ENCODE assay signal across 23 cellular contexts in genomic region chrX:129649268-129650182, GRCh38. TPM values are rescaled to one million over a fixed set of nuclear protein-coding genes. Genes with fewer than 3 reads are reported as not detected.
DNase-seq lines count a peak whose midpoint lies in the region; ATAC-seq and TF ChIP-seq lines count a peak whose summit lies in the region.
"Had no signal": no experiment of that assay in that cellular context is flagged by ENCODE, and none has a peak within 500 bp of the region (broad histone marks: within the 10 kb centered on the region; RNA-seq: fewer than 3 reads in every experiment).

No MANE protein-coding gene starts in this region.

- H3K4me1 Mint-ChIP-seq in H9 = peaks cover 6 to 24% of the 10 kb centered on the region in 2 experiments; a peak in 3 of 4 replicates

- intact Hi-C loops in vagina (cut with DNase I) = no loop called here

- TF ChIP-seq POLR2A in vagina (IDR thresholded peaks at IDR 0.05) = no peak

- H3K79me1 ChIP-seq in H9 (ENCODE audit: insufficient read depth, low read depth, low read length, poor library complexity, severe bottlenecking) = no peaks in the 10 kb centered on the region

- H3K4me3 Mint-ChIP-seq in H9 = no peak overlapping the region; a peak in 1 of 5 replicates
- H3K4me3 Mint-ChIP-seq: activated CD4-positive, alpha-beta memory T cell treated with anti-CD3 and anti-CD28 coated beads, Interleukin-2, amount 10 ng/mL, durations not matched to agents 7 days and 5 days; CD8-positive, alpha-beta memory T cell; neural progenitor cell; stimulated activated memory B cell treated with anti-CD40 and anti-IgM and Interleukin-4, amounts not matched to agents 10 μg/mL and 1 μg/mL and 100 μg/mL, for 72 hours had no signal

- no peak overlapping the region for H4K5ac ChIP-seq in H9 (ENCODE audit: insufficient read length, low read depth, low read length)

- H3T11ph ChIP-seq in H9 (ENCODE audit: low read length) = no peak overlapping the region

- no peak overlapping the region for H3K9ac ChIP-seq in H9 (ENCODE audit: extremely low read depth, insufficient read length, low read length)
- H3K9ac ChIP-seq: neural progenitor cell had no signal

- WGBS in H9 (ENCODE audit: extremely low coverage, insufficient read length, low lambda C conversion rate) = no CpG with 5 or more reads among the region's 9 CpGs

- no peaks in the 10 kb centered on the region for H3K79me2 ChIP-seq in H9 (ENCODE audit: insufficient read depth, low read length)

- ATAC-seq in GM18868 (IDR thresholded peaks at IDR 0.05; ENCODE audit: unreplicated experiment) = no peak
- ATAC-seq: activated CD4-positive, CD25-positive, alpha-beta regulatory T cell treated with anti-CD3 and anti-CD28 coated beads, Interleukin-2, amount 50 U/mL, for 24 hours; Right ventricle myocardium inferior; stimulated activated memory B cell treated with anti-CD40 and anti-IgM and Interleukin-4, amounts not matched to agents 10 μg/mL and 1 μg/mL and 100 μg/mL, for 72 hours had no signal

- no peaks in the 10 kb centered on the region for H4K20me1 ChIP-seq in H9 (ENCODE audit: control insufficient read depth, insufficient read depth, insufficient read length)

- no peak overlapping the region for H3K18ac ChIP-seq in H9 (ENCODE audit: insufficient read length, low read depth, low read length)

- TF ChIP-seq CTCF in H9 (conservative IDR thresholded peaks at IDR 0.05) (no peak), vagina (IDR thresholded peaks at IDR 0.05) (no peak)

- no peak overlapping the region for H3K27ac Mint-ChIP-seq in H9
- H3K27ac Mint-ChIP-seq: activated CD4-positive, alpha-beta memory T cell treated with anti-CD3 and anti-CD28 coated beads, Interleukin-2, amount 10 ng/mL, durations not matched to agents 7 days and 5 days; CD8-positive, alpha-beta memory T cell; neural progenitor cell; stimulated activated memory B cell treated with anti-CD40 and anti-IgM and Interleukin-4, amounts not matched to agents 10 μg/mL and 1 μg/mL and 100 μg/mL, for 72 hours had no signal

- H3K27ac ChIP-seq in H9 (ENCODE audit: insufficient read length, low read depth, low read length) (no peak overlapping the region), vagina (no peak overlapping the region)
- H3K27ac ChIP-seq: neural progenitor cell, testis had no signal

- no peak overlapping the region for H4K8ac ChIP-seq in H9 (replicated peaks; ENCODE audit: insufficient read length, low read depth, low read length)

- no peak overlapping the region for H2BK20ac ChIP-seq in H9 (ENCODE audit: low read depth, low read length, poor library complexity, severe bottlenecking)

- peak; percentile 10 for DNase-seq in H9
- peak; percentile 34 for DNase-seq in RKO (ENCODE audit: low spot score)
- DNase-seq in fibroblast of gingiva (ENCODE audit: low read depth) = peak; percentile 46
- peak; percentile 60 to 87 for DNase-seq in vagina (ENCODE audit: extremely low spot score in 2 of 2)
- no peak for DNase-seq in amygdala (lab: John Stamatoyannopoulos, UW)
- no peak for DNase-seq in NCI-H146 (lab: John Stamatoyannopoulos, UW)
- DNase-seq: activated CD4-positive, alpha-beta memory T cell treated with anti-CD3 and anti-CD28 coated beads, Interleukin-2, amount 10 ng/mL, durations not matched to agents 7 days and 5 days; activated naive CD4-positive, alpha-beta T cell; activated T-cell treated with anti-CD3 and anti-CD28 coated beads, Interleukin-2, amount 50 U/mL, for 1 hour; caudate nucleus; CD8-positive, alpha-beta memory T cell; DMS153; MV-4-11; NCI-H1694; SW 1271; testis had no signal

- H2BK120ac ChIP-seq in H9 (ENCODE audit: low read depth, low read length, poor library complexity, severe bottlenecking) = no peak overlapping the region

- H3K9me3 ChIP-seq in H9 (ENCODE audit: control insufficient read depth, low read depth, low read length) (no peaks in the 10 kb centered on the region), vagina (no peaks in the 10 kb centered on the region)
- H3K9me3 ChIP-seq: testis had no signal

- peaks cover 97% of the 10 kb centered on the region for H3K27me3 Mint-ChIP-seq in H9 (ENCODE audit: low read depth)

- H3K27me3 ChIP-seq in H9 (ENCODE audit: insufficient read depth, low read length) (peaks cover 30% of the 10 kb centered on the region; the same call in 1 of the 2 replicates), vagina (no peaks in the 10 kb centered on the region)
- H3K27me3 ChIP-seq: testis had no signal

- H3K14ac ChIP-seq in H9 (ENCODE audit: insufficient read depth, low read length) = no peak overlapping the region

- H2AK5ac ChIP-seq in H9 (ENCODE audit: insufficient read length, low read length) = no peak overlapping the region

- no peak overlapping the region for H2BK5ac ChIP-seq in H9 (ENCODE audit: insufficient read length, low read length)

- peaks cover 7% of the 10 kb centered on the region for H3K23me2 ChIP-seq in H9 (ENCODE audit: insufficient read length, low read depth, low read length, poor library complexity, severe bottlenecking)

- no peak overlapping the region for H2BK12ac ChIP-seq in H9 (ENCODE audit: insufficient read length, low read depth, low read length)

- H3K9me3 Mint-ChIP-seq in H9 = peaks cover 0 to 53% of the 10 kb centered on the region in 2 experiments; a peak in 4 of 5 replicates
- H3K9me3 Mint-ChIP-seq: activated CD4-positive, alpha-beta memory T cell treated with anti-CD3 and anti-CD28 coated beads, Interleukin-2, amount 10 ng/mL, durations not matched to agents 7 days and 5 days; stimulated activated memory B cell treated with anti-CD40 and anti-IgM and Interleukin-4, amounts not matched to agents 10 μg/mL and 1 μg/mL and 100 μg/mL, for 72 hours had no signal

- H3K4me2 ChIP-seq in H9 (ENCODE audit: insufficient read depth, insufficient read length, low read length) = no peak overlapping the region
- H3K4me2 ChIP-seq: neural progenitor cell, smooth muscle cell had no signal

- H2BK15ac ChIP-seq in H9 (ENCODE audit: low read depth, low read length) = no peak overlapping the region

- no peak overlapping the region for H3K56ac ChIP-seq in H9 (ENCODE audit: insufficient read length, low read depth, low read length)

- H3K4me3 ChIP-seq in vagina = no peak overlapping the region
- H3K4me3 ChIP-seq: lung, neural progenitor cell, smooth muscle cell, testis had no signal

- H3K4me1 ChIP-seq in H9 (ENCODE audit: insufficient read depth, low read length) (no peaks in the 10 kb centered on the region), vagina (peaks cover 8% of the 10 kb centered on the region)
- H3K4me1 ChIP-seq: testis had no signal

- H3K36me3 ChIP-seq in vagina = no peaks in the 10 kb centered on the region
- H3K36me3 ChIP-seq: neural progenitor cell had no signal

- no peak overlapping the region for H4K91ac ChIP-seq in H9 (ENCODE audit: insufficient read length, low read depth, low read length)

- no peak overlapping the region for H2AFZ ChIP-seq in H9 (ENCODE audit: low read length)
- H2AFZ ChIP-seq: neural progenitor cell had no signal

- H3K36me3 Mint-ChIP-seq in H9 (ENCODE audit: insufficient read depth in 1 of 3, low read depth in 3 of 3) = peaks cover 4 to 6% (median 4%) of the 10 kb centered on the region in 3 experiments; a peak in 6 of 7 replicates
- H3K36me3 Mint-ChIP-seq: CD8-positive, alpha-beta memory T cell; stimulated activated memory B cell treated with anti-CD40 and anti-IgM and Interleukin-4, amounts not matched to agents 10 μg/mL and 1 μg/mL and 100 μg/mL, for 72 hours had no signal

- no peak overlapping the region for H3K4ac ChIP-seq in H9 (ENCODE audit: low read depth, low read length)

- H3K23ac ChIP-seq in H9 (ENCODE audit: insufficient read length, low read depth, low read length) = no peak overlapping the region

RNA-seq across cellular contexts. Expression of gene APLN, which starts 5.2 kb away (rescaled TPM):
- total RNA-seq in H9 (2021) = 0.18 and 0.24 TPM in 2 replicates
- total RNA-seq in vagina = not detected

Comparison
In these comparisons a context has a peak if more than half of its experiments do, and no peak if none do; other contexts are left out.
1. DNase-seq: peak in H9 (single experiment), RKO (single experiment), fibroblast of gingiva (single experiment) and vagina (2 of 2); none in amygdala (0 of 56) and NCI-H146 (single experiment).